Comparison of ENCODE assay signal across 1 cellular context in the genomic region with DNA sequence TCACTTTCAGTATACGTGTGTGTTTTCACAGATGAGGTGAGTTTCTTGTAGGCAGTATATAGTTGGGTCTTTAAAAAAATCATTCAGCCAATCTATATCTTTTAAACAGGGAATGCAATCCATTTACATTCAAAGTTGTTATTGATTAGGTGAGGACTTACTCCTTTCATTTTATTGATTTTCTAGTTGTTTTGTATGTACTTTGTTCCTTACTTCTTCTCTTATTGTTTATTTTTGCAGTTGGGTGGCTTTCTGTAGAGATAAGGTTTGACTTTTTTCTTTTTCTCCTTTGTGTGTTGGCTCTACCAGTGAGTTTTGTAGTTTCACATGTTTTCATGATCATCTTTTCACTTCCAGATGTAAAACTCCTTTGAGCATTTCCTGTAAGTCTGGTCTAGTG.
TF ChIP-seq lines count a peak whose summit lies in the region.

No MANE protein-coding gene starts in this region.

TF ChIP-seq in HepG2, 621 proteins besides CTCF, POLR2A, EP300 and RAD21 (continued from another document):
- TF ChIP-seq, protein P1, sequence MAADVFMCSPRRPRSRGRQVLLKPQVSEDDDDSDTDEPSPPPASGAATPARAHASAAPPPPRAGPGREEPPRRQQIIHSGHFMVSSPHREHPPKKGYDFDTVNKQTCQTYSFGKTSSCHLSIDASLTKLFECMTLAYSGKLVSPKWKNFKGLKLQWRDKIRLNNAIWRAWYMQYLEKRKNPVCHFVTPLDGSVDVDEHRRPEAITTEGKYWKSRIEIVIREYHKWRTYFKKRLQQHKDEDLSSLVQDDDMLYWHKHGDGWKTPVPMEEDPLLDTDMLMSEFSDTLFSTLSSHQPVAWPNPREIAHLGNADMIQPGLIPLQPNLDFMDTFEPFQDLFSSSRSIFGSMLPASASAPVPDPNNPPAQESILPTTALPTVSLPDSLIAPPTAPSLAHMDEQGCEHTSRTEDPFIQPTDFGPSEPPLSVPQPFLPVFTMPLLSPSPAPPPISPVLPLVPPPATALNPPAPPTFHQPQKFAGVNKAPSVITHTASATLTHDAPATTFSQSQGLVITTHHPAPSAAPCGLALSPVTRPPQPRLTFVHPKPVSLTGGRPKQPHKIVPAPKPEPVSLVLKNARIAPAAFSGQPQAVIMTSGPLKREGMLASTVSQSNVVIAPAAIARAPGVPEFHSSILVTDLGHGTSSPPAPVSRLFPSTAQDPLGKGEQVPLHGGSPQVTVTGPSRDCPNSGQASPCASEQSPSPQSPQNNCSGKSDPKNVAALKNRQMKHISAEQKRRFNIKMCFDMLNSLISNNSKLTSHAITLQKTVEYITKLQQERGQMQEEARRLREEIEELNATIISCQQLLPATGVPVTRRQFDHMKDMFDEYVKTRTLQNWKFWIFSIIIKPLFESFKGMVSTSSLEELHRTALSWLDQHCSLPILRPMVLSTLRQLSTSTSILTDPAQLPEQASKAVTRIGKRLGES (CRISPR knock-in tag; IDR thresholded peaks at IDR 0.05; ENCODE audit: borderline replicate concordance) = no peak
- no peak for TF ChIP-seq SOX13 (IDR thresholded peaks at IDR 0.05)
- TF ChIP-seq SOX13 (CRISPR knock-in tag; conservative IDR thresholded peaks at IDR 0.05 in 1 of 2, IDR thresholded peaks at IDR 0.05 in 1 of 2) = peak in 1 of 2 experiments; percentile 72; a peak in 2 of 4 replicates
- TF ChIP-seq CHCHD3 (CRISPR knock-in tag; IDR thresholded peaks at IDR 0.05) = no peak
- 0 out of 2 replicates have a peak, but pooled peaks have one; percentile 15 for TF ChIP-seq NR2F6 (IDR thresholded peaks at IDR 0.05)
- TF ChIP-seq NR2F6 (CRISPR knock-in tag; IDR thresholded peaks at IDR 0.05) = no peak
- TF ChIP-seq ZNF749 (CRISPR knock-in tag; IDR thresholded peaks at IDR 0.05; ENCODE audit: borderline replicate concordance) = no peak
- TF ChIP-seq ERF (CRISPR knock-in tag; IDR thresholded peaks at IDR 0.05) = no peak
